1 cellular context compared by ENCODE assay signal in the genomic region with DNA sequence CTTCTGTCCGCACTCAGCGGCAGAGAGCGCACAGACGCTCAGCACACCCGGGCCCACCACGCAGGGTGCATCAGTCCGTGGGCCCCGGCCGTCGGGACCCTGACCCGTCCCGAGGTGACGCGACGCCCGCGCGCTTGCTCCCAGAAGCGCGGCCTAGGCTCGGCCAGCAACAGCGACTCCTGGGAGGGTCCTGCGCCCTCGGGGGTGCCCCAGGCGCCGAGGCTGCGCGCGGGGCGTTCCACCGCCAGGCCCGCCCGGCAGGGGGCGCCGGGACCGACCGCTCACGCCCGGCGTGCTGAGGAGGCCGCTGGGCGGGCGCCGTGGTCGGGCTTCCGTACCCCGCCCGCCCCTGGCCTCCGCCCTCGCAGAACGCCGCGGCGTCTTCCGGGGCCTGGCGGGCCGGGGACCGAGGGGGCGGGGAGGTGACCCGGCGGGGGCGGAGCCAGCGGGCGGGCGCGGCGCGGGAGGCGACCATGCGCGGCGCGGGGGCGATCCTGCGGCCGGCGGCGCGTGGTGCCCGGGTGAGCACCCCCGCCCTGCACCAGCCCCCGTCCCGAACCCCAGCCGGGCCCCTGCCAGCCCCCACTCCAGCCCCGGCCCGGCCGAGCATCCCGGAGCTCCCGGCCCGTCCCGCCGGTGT.
TF ChIP-seq lines count a peak whose summit lies in the region.

A gene with protein sequence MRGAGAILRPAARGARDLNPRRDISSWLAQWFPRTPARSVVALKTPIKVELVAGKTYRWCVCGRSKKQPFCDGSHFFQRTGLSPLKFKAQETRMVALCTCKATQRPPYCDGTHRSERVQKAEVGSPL (plus strand): TSS at position 456 of the 640 bp plus-strand sequence. CDS start 18 bp downstream, at position 474.

TF ChIP-seq in A549, 52 proteins besides CTCF, POLR2A, EP300 and RAD21 (continued from another document):
- TF ChIP-seq RNF2 (IDR thresholded peaks at IDR 0.05; ENCODE audit: borderline replicate concordance, low read depth) (no peak), JUN (IDR thresholded peaks at IDR 0.05) (peak; percentile 87 to 90), TP53 (CRISPR knock-in tag; IDR thresholded peaks at IDR 0.05) (0 out of 2 replicates have a peak, but pooled peaks have one; percentile 59), MAZ (IDR thresholded peaks at IDR 0.05; ENCODE audit: borderline replicate concordance, low read depth, low read length) (no peak), SMC3 (IDR thresholded peaks at IDR 0.05) (peak; percentile 81), PHF8 (IDR thresholded peaks at IDR 0.05; ENCODE audit: borderline replicate concordance, low read depth) (no peak), SREBF2 (IDR thresholded peaks at IDR 0.05) (no peak), GATA3 (IDR thresholded peaks at IDR 0.05; ENCODE audit: borderline replicate concordance) (no peak), TFCP2L1 (CRISPR knock-in tag; IDR thresholded peaks at IDR 0.05) (no peak), HOXB13 (CRISPR knock-in tag; IDR thresholded peaks at IDR 0.05; ENCODE audit: low read depth) (no peak), CHD4 (IDR thresholded peaks at IDR 0.05; ENCODE audit: borderline replicate concordance) (no peak), EHMT2 (IDR thresholded peaks at IDR 0.05; ENCODE audit: low read depth) (no peak)
- TF ChIP-seq, protein P1, sequence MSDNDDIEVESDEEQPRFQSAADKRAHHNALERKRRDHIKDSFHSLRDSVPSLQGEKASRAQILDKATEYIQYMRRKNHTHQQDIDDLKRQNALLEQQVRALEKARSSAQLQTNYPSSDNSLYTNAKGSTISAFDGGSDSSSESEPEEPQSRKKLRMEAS (IDR thresholded peaks at IDR 0.05), result peak; percentile 54; the same call in 1 of the 2 replicates
TF ChIP-seq in A549: peak in this region for 9.
